ENCODE assay signal across 8 cellular contexts in genomic region chr14:101707285-101707842, GRCh38. TPM values are rescaled to one million over a fixed set of nuclear protein-coding genes. Genes with fewer than 3 reads are reported as not detected.
DNase-seq lines count a peak whose midpoint lies in the region; ATAC-seq and TF ChIP-seq lines count a peak whose summit lies in the region.

No MANE protein-coding gene starts in this region.

- H3K4me1 ChIP-seq in left lung: peaks cover 14 to 37% of the 10 kb centered on the region in 2 donors

- no peaks in the 10 kb centered on the region for H3K36me3 Mint-ChIP-seq in chondrocyte (ENCODE audit: low read depth)

- peaks cover 13% of the 10 kb centered on the region for H3K4me1 Mint-ChIP-seq in chondrocyte (ENCODE audit: low read depth)

- H3K27me3 ChIP-seq in left lung: peaks cover 0 to 26% of the 10 kb centered on the region in 2 donors

- DNase-seq in DMS53 (lab: John Stamatoyannopoulos, UW): peak; percentile 75
- peak; percentile 71 for DNase-seq in NCI-H446 treated with DMSO at 0.1 percent for 48 hours (lab: John Stamatoyannopoulos, UW)
- DNase-seq in activated CD4-positive, CD25-positive, alpha-beta regulatory T cell treated with anti-CD3 and anti-CD28 coated beads, Interleukin-2, amount 50 U/mL, for 16 hours (ENCODE audit: low read depth, low spot score): peak; percentile 55
- DNase-seq in chondrocyte (ENCODE audit: low spot score): no peak
- DNase-seq in left lung: no peak
- DNase-seq in stimulated activated CD4-positive, alpha-beta T cell treated with anti-CD3 and anti-CD28 coated beads, Interleukin-4, amount 100 ng/mL, for 4 hours: peak; percentile 25 to 57

- TF ChIP-seq CTCF in chondrocyte (IDR thresholded peaks at IDR 0.05) (peak; percentile 93), left lung (IDR thresholded peaks at IDR 0.05) (peak; percentile 65 to 93)

- H3K4me3 Mint-ChIP-seq in chondrocyte (ENCODE audit: unreplicated experiment): no peak overlapping the region

- peak overlapping the region; percentile 61 for H3K27ac Mint-ChIP-seq in chondrocyte (ENCODE audit: unreplicated experiment)

- H3K4me3 ChIP-seq in left lung: no peak overlapping the region

- no peaks in the 10 kb centered on the region for H3K36me3 ChIP-seq in left lung

- ATAC-seq in HG03196 (IDR thresholded peaks at IDR 0.05; ENCODE audit: unreplicated experiment): peak; percentile 48
- peak; percentile 85 for ATAC-seq in left lung
- ATAC-seq in HG03439 (IDR thresholded peaks at IDR 0.05; ENCODE audit: unreplicated experiment): no peak

- no peaks in the 10 kb centered on the region for H3K9me3 Mint-ChIP-seq in chondrocyte (ENCODE audit: low read depth)

- intact Hi-C loops in left lung (cut with DNase I): no loop called here

- H3K27me3 Mint-ChIP-seq in chondrocyte (ENCODE audit: low read depth): peaks cover 8% of the 10 kb centered on the region

- no peak overlapping the region for H3K27ac ChIP-seq in left lung

- H3K9me3 ChIP-seq in left lung: no peaks in the 10 kb centered on the region

RNA-seq across cellular contexts. Expression of gene PPP2R5C, which starts 54.1 kb away (rescaled TPM):
- total RNA-seq in chondrocyte (95.0 to 111 TPM (median 98.1 TPM) in 3 replicates), left lung (100 to 1,000 TPM; 146 to 176 TPM)

Comparison
In these comparisons a context has a peak if more than half of its experiments do, and no peak if none do; other contexts are left out.
1. DNase-seq: peak in DMS53 (single experiment), NCI-H446 treated with DMSO at 0.1 percent for 48 hours (single experiment), activated CD4-positive, CD25-positive, alpha-beta regulatory T cell treated with anti-CD3 and anti-CD28 coated beads, Interleukin-2, amount 50 U/mL, for 16 hours (single experiment) and stimulated activated CD4-positive, alpha-beta T cell treated with anti-CD3 and anti-CD28 coated beads, Interleukin-4, amount 100 ng/mL, for 4 hours (2 of 2); none in chondrocyte (single experiment) and left lung (0 of 2).